Comparison of ENCODE assay signal across 24 cellular contexts in genomic region chr17:78014651-78015050, GRCh38.
"Had no signal": no experiment of that assay in that cellular context is flagged by ENCODE, and none has a peak within 500 bp of the region (broad histone marks: within the 10 kb centered on the region; RNA-seq: fewer than 3 reads in every experiment).

No MANE protein-coding gene starts in this region.

- H3K4me3 Mint-ChIP-seq: activated CD4-positive, alpha-beta memory T cell treated with anti-CD3 and anti-CD28 coated beads, Interleukin-2, amount 10 ng/mL, durations not matched to agents 7 days and 5 days; activated CD4-positive, alpha-beta T cell treated with anti-CD3 and anti-CD28 coated beads, Interleukin-2, amount 10 ng/mL, durations not matched to agents 24 days and 14 days; activated naive CD4-positive, alpha-beta T cell treated with anti-CD3 and anti-CD28 coated beads for 36 hours; activated naive CD8-positive, alpha-beta T cell treated with anti-CD3 and anti-CD28 coated beads, Interleukin-2, amount 10 ng/mL, durations not matched to agents 7 days and 5 days; activated T-cell treated with anti-CD3 and anti-CD28 coated beads, Interleukin-2, amount 50 U/mL, for 72 hours; mesothelial cell of epicardium; natural killer cell treated with Interleukin-12 subunit alpha and Interleukin-12 subunit beta and Interleukin-15 and Interleukin-18, amount 100 ng/mL, for 72 hours; T-helper 2 cell treated with Interferon-gamma antibody and Interleukin-4, amounts not matched to agents 5 μg/mL and 100 μg/mL, for 36 hours had no signal

- H3K27me3 ChIP-seq: heart right ventricle, ovary, right atrium auricular region, spleen, upper lobe of right lung had no signal

- H3K27ac Mint-ChIP-seq: activated CD4-positive, alpha-beta memory T cell treated with anti-CD3 and anti-CD28 coated beads, Interleukin-2, amount 10 ng/mL, durations not matched to agents 7 days and 5 days; activated CD4-positive, alpha-beta T cell treated with anti-CD3 and anti-CD28 coated beads, Interleukin-2, amount 10 ng/mL, durations not matched to agents 24 days and 14 days; activated naive CD4-positive, alpha-beta T cell treated with anti-CD3 and anti-CD28 coated beads for 36 hours; activated naive CD8-positive, alpha-beta T cell treated with anti-CD3 and anti-CD28 coated beads, Interleukin-2, amount 10 ng/mL, durations not matched to agents 7 days and 5 days; activated T-cell treated with anti-CD3 and anti-CD28 coated beads, Interleukin-2, amount 50 U/mL, for 72 hours; mesothelial cell of epicardium; natural killer cell treated with Interleukin-12 subunit alpha and Interleukin-12 subunit beta and Interleukin-15 and Interleukin-18, amount 100 ng/mL, for 72 hours; T-helper 2 cell treated with Interferon-gamma antibody and Interleukin-4, amounts not matched to agents 5 μg/mL and 100 μg/mL, for 36 hours had no signal

- H3K27me3 Mint-ChIP-seq: activated CD4-positive, alpha-beta memory T cell treated with anti-CD3 and anti-CD28 coated beads, Interleukin-2, amount 10 ng/mL, durations not matched to agents 7 days and 5 days; activated CD4-positive, alpha-beta T cell treated with anti-CD3 and anti-CD28 coated beads, Interleukin-2, amount 10 ng/mL, durations not matched to agents 24 days and 14 days; activated naive CD8-positive, alpha-beta T cell treated with anti-CD3 and anti-CD28 coated beads, Interleukin-2, amount 10 ng/mL, durations not matched to agents 7 days and 5 days; natural killer cell treated with Interleukin-12 subunit alpha and Interleukin-12 subunit beta and Interleukin-15 and Interleukin-18, amount 100 ng/mL, for 72 hours had no signal

- H3K36me3 ChIP-seq: ovary, prostate gland had no signal

- H3K36me3 Mint-ChIP-seq: mesothelial cell of epicardium; natural killer cell treated with Interleukin-12 subunit alpha and Interleukin-12 subunit beta and Interleukin-15 and Interleukin-18, amount 100 ng/mL, for 72 hours had no signal

- H3K4me1 ChIP-seq: lower lobe of right lung, prostate gland, upper lobe of right lung had no signal

- ATAC-seq: activated CD4-positive, CD25-positive, alpha-beta regulatory T cell treated with anti-CD3 and anti-CD28 coated beads, Interleukin-2, amount 50 U/mL, for 24 hours; activated T-cell treated with anti-CD3 and anti-CD28 coated beads, Interleukin-2, amount 50 U/mL, for 72 hours; left colon; lower lobe of right lung; natural killer cell treated with Interleukin-12 subunit alpha and Interleukin-12 subunit beta and Interleukin-15 and Interleukin-18, amount 100 ng/mL, for 72 hours; upper lobe of right lung had no signal

- H3K9me3 Mint-ChIP-seq: activated CD4-positive, alpha-beta memory T cell treated with anti-CD3 and anti-CD28 coated beads, Interleukin-2, amount 10 ng/mL, durations not matched to agents 7 days and 5 days; activated CD4-positive, alpha-beta T cell treated with anti-CD3 and anti-CD28 coated beads, Interleukin-2, amount 10 ng/mL, durations not matched to agents 24 days and 14 days; activated naive CD4-positive, alpha-beta T cell treated with anti-CD3 and anti-CD28 coated beads for 36 hours; activated naive CD8-positive, alpha-beta T cell treated with anti-CD3 and anti-CD28 coated beads, Interleukin-2, amount 10 ng/mL, durations not matched to agents 7 days and 5 days; activated T-cell treated with anti-CD3 and anti-CD28 coated beads, Interleukin-2, amount 50 U/mL, for 72 hours; mesothelial cell of epicardium; natural killer cell treated with Interleukin-12 subunit alpha and Interleukin-12 subunit beta and Interleukin-15 and Interleukin-18, amount 100 ng/mL, for 72 hours; T-helper 2 cell treated with Interferon-gamma antibody and Interleukin-4, amounts not matched to agents 5 μg/mL and 100 μg/mL, for 36 hours had no signal

- H3K9me3 ChIP-seq: heart right ventricle, lower lobe of right lung, ovary, prostate gland, right atrium auricular region, spleen, upper lobe of right lung had no signal

- DNase-seq: activated CD4-positive, alpha-beta memory T cell treated with anti-CD3 and anti-CD28 coated beads, Interleukin-2, amount 10 ng/mL, durations not matched to agents 7 days and 5 days; activated CD4-positive, alpha-beta T cell treated with anti-CD3 and anti-CD28 coated beads, Interleukin-2, amount 10 ng/mL, durations not matched to agents 24 days and 14 days; activated effector memory CD4-positive, alpha-beta T cell treated with Interleukin-2 at 50 U/mL for 16 hours; activated naive CD4-positive, alpha-beta T cell treated with anti-CD3 and anti-CD28 coated beads for 36 hours; activated naive CD8-positive, alpha-beta T cell treated with anti-CD3 and anti-CD28 coated beads, Interleukin-2, amount 10 ng/mL, durations not matched to agents 7 days and 5 days; activated T-cell treated with anti-CD3 and anti-CD28 coated beads, Interleukin-2, amount 50 U/mL, for 72 hours; amygdala; cerebellar nuclear complex; cortex of kidney; heart right ventricle; left colon; lower lobe of right lung; ovary; spleen; stimulated activated CD4-positive, alpha-beta T cell treated with anti-CD3 and anti-CD28 coated beads, Interleukin-4, amount 100 ng/mL, for 1 hour; stimulated activated naive CD4-positive, alpha-beta T cell; upper lobe of right lung had no signal

- H3K4me3 ChIP-seq: heart right ventricle, lower lobe of right lung, ovary, prostate gland, right atrium auricular region, spleen, upper lobe of right lung had no signal

- H3K4me1 Mint-ChIP-seq: mesothelial cell of epicardium had no signal

- H3K27ac ChIP-seq: heart right ventricle, lower lobe of right lung, ovary, prostate gland, right atrium auricular region, spleen, upper lobe of right lung, VCaP had no signal
